In genomic region chr3:30649572-30650310, GRCh38 we compare ENCODE assay signal across 8 cellular contexts. TPM values are rescaled to one million over a fixed set of nuclear protein-coding genes. Genes with fewer than 3 reads are reported as not detected.
DNase-seq lines count a peak whose midpoint lies in the region; ATAC-seq lines count a peak whose summit lies in the region.

No MANE protein-coding gene starts in this region.

- H3K4me1 Mint-ChIP-seq in CD4-positive, CD25-positive, alpha-beta regulatory T cell: peaks cover 25 to 97% (median 58%) of the 10 kb centered on the region in 4 donors
- peaks cover 53 to 85% of the 10 kb centered on the region in 2 donors for H3K4me1 Mint-ChIP-seq in effector memory CD8-positive, alpha-beta T cell (ENCODE audit: low read depth in 2 of 2)

- no peaks in the 10 kb centered on the region for H3K27me3 ChIP-seq in CD4-positive, CD25-positive, alpha-beta regulatory T cell (ENCODE audit: control insufficient read depth, insufficient read depth, low read length)
- no peaks in the 10 kb centered on the region for H3K27me3 ChIP-seq in stomach smooth muscle (ENCODE audit: control insufficient read depth in 1 of 2, insufficient read depth in 2 of 2, low read length in 2 of 2)

- H3K36me3 ChIP-seq in CD4-positive, CD25-positive, alpha-beta regulatory T cell (ENCODE audit: control insufficient read depth, insufficient read depth, low read length): peaks cover 74% of the 10 kb centered on the region
- H3K36me3 ChIP-seq in stomach smooth muscle (ENCODE audit: control insufficient read depth in 2 of 2, insufficient read depth in 2 of 2, low read length in 2 of 2): peaks cover 39 to 43% of the 10 kb centered on the region in 2 donors

- no peak for DNase-seq in CD4-positive, CD25-positive, alpha-beta regulatory T cell
- DNase-seq in Kasumi-1 (lab: John Stamatoyannopoulos, UW) (peak; percentile 92), SK-N-DZ (ENCODE audit: low spot score) (no peak)
- DNase-seq in effector memory CD8-positive, alpha-beta T cell: no peak
- no peak for DNase-seq in stimulated activated CD4-positive, alpha-beta T cell treated with anti-CD3 and anti-CD28 coated beads, Interleukin-4, amount 100 ng/mL, for 1 hour
- DNase-seq in activated CD4-positive, alpha-beta T cell treated with anti-CD3 and anti-CD28 coated beads for 48 hours: no peak

- H3K27ac Mint-ChIP-seq in CD4-positive, CD25-positive, alpha-beta regulatory T cell: peak overlapping the region; percentile 3 to 98 (median 77)
- peak overlapping the region; percentile 67 to 99 for H3K27ac Mint-ChIP-seq in effector memory CD8-positive, alpha-beta T cell

- H3K4me1 ChIP-seq in CD4-positive, CD25-positive, alpha-beta regulatory T cell (ENCODE audit: control insufficient read depth, insufficient read depth, low read length, poor library complexity, severe bottlenecking): peaks cover 46% of the 10 kb centered on the region
- peaks cover 8% of the 10 kb centered on the region for H3K4me1 ChIP-seq in stomach smooth muscle (ENCODE audit: control insufficient read depth, insufficient read depth, low read length)

- peak overlapping the region; percentile 1 for H3K27ac ChIP-seq in CD4-positive, CD25-positive, alpha-beta regulatory T cell (ENCODE audit: insufficient read depth, low read length, poor library complexity, severe bottlenecking)
- H3K27ac ChIP-seq in stomach smooth muscle (ENCODE audit: low read length): peak overlapping the region; percentile 77

- H3K4me3 ChIP-seq in CD4-positive, CD25-positive, alpha-beta regulatory T cell (ENCODE audit: low read depth, low read length): no peak overlapping the region
- H3K4me3 ChIP-seq in stomach smooth muscle (ENCODE audit: low read length in 2 of 2): peak overlapping the region in 1 of 2 donors; percentile 9

- H3K36me3 Mint-ChIP-seq in CD4-positive, CD25-positive, alpha-beta regulatory T cell: peaks cover 71% of the 10 kb centered on the region
- H3K36me3 Mint-ChIP-seq in effector memory CD8-positive, alpha-beta T cell (ENCODE audit: insufficient read depth): peaks cover 82% of the 10 kb centered on the region

- H3K4me3 Mint-ChIP-seq in CD4-positive, CD25-positive, alpha-beta regulatory T cell: no peak overlapping the region
- H3K4me3 Mint-ChIP-seq in effector memory CD8-positive, alpha-beta T cell: no peak overlapping the region

- H3K9me3 ChIP-seq in CD4-positive, CD25-positive, alpha-beta regulatory T cell (ENCODE audit: control insufficient read depth in 2 of 2, low read length in 2 of 2): no peaks in the 10 kb centered on the region
- H3K9me3 ChIP-seq in stomach smooth muscle (ENCODE audit: control insufficient read depth in 2 of 2, low read length in 2 of 2): no peaks in the 10 kb centered on the region

- H3K9me3 Mint-ChIP-seq in CD4-positive, CD25-positive, alpha-beta regulatory T cell: peaks cover 0 to 1% (median 0%) of the 10 kb centered on the region in 7 donors
- H3K9me3 Mint-ChIP-seq in effector memory CD8-positive, alpha-beta T cell: no peaks in the 10 kb centered on the region

- H3K27me3 Mint-ChIP-seq in CD4-positive, CD25-positive, alpha-beta regulatory T cell: no peaks in the 10 kb centered on the region
- H3K27me3 Mint-ChIP-seq in effector memory CD8-positive, alpha-beta T cell: no peaks in the 10 kb centered on the region

- peak overlapping the region in 1 of 2 donors; percentile 14 for H3K9ac ChIP-seq in stomach smooth muscle (ENCODE audit: low read length in 2 of 2)

- no peak for ATAC-seq in CD4-positive, CD25-positive, alpha-beta regulatory T cell (ENCODE audit: low read depth in 2 of 2)
- peak; percentile 69 for ATAC-seq in GM21360 (IDR thresholded peaks at IDR 0.05; ENCODE audit: unreplicated experiment)
- no peak for ATAC-seq in effector memory CD8-positive, alpha-beta T cell (replicated peaks)

RNA-seq across cellular contexts. Expression of gene TGFBR2, which starts 43.3 kb away (rescaled TPM):
- 57.4 TPM for total RNA-seq in CD4-positive, CD25-positive, alpha-beta regulatory T cell
- polyA plus RNA-seq in CD4-positive, CD25-positive, alpha-beta regulatory T cell: 10 to 100 TPM; 35.8 to 92.6 (median 61.0) TPM
- polyA plus RNA-seq in SK-N-DZ (2014; cell fraction: cytosol; rRNA removed): 0.49 and 0.83 TPM in 2 replicates
- polyA plus RNA-seq in SK-N-DZ (2014; cell fraction: nucleus; rRNA removed): 0.53 and 1.6 TPM in 2 replicates

Comparison
In these comparisons a context has a peak if more than half of its experiments do, and no peak if none do; other contexts are left out.
1. DNase-seq: peak in Kasumi-1 (2 of 2); none in CD4-positive, CD25-positive, alpha-beta regulatory T cell (0 of 3), effector memory CD8-positive, alpha-beta T cell (0 of 3), SK-N-DZ (single experiment), stimulated activated CD4-positive, alpha-beta T cell treated with anti-CD3 and anti-CD28 coated beads, Interleukin-4, amount 100 ng/mL, for 1 hour (single experiment) and activated CD4-positive, alpha-beta T cell treated with anti-CD3 and anti-CD28 coated beads for 48 hours (single experiment).